In genomic region chr17:63070031-63070430, GRCh38 we compare ENCODE assay signal across 31 cellular contexts.
"Had no signal": no experiment of that assay in that cellular context is flagged by ENCODE, and none has a peak within 500 bp of the region (broad histone marks: within the 10 kb centered on the region; RNA-seq: fewer than 3 reads in every experiment).

No MANE protein-coding gene starts in this region.

- H3K27ac ChIP-seq: brain microvascular endothelial cell, esophagus muscularis mucosa, gastrocnemius medialis, hepatocyte, pancreas, prostate gland, sigmoid colon, stomach, tibial artery, WERI-Rb-1 had no signal

- H3K79me2 ChIP-seq: hepatocyte had no signal

- H2AFZ ChIP-seq: hepatocyte had no signal

- FAIRE-seq: astrocyte, pancreas, TTC549 had no signal

- H3K4me1 ChIP-seq: esophagus muscularis mucosa, gastrocnemius medialis, pancreas, prostate gland, sigmoid colon, stomach, tibial artery had no signal

- H3K4me2 ChIP-seq: hepatocyte, smooth muscle cell had no signal

- DNase-seq: activated CD4-positive, alpha-beta T cell treated with anti-CD3 and anti-CD28 coated beads for 48 hours; activated CD4-positive, alpha-beta T cell treated with anti-CD3 and anti-CD28 coated beads, Interleukin-2, amount 50 U/mL, for 48 hours; activated CD8-positive, alpha-beta memory T cell treated with anti-CD3 and anti-CD28 coated beads for 24 hours; activated effector memory CD4-positive, alpha-beta T cell treated with anti-CD3 and anti-CD28 coated beads, Interleukin-2, amount 50 U/mL, for 16 hours; activated naive CD4-positive, alpha-beta T cell treated with anti-CD3 and anti-CD28 coated beads, Interleukin-2, amount 10 ng/mL, durations not matched to agents 7 days and 5 days; activated naive CD8-positive, alpha-beta T cell treated with anti-CD3 and anti-CD28 coated beads, Interleukin-2, amount 10 ng/mL, durations not matched to agents 7 days and 5 days; activated T-cell treated with anti-CD3 and anti-CD28 coated beads, Interleukin-2, amount 50 U/mL, for 1 hour; amniotic stem cell; brain microvascular endothelial cell; caudate nucleus; effector CD4-positive, alpha-beta T cell; gastrocnemius medialis; glutamatergic neuron; naive B cell; nephron progenitor cell; nucleus accumbens; pancreas; retina; sigmoid colon; stimulated activated CD4-positive, alpha-beta T cell treated with anti-CD3 and anti-CD28 coated beads, Interleukin-1b, Interleukin-23, amount 100 ng/mL, for 48 hours; stimulated activated CD4-positive, alpha-beta T cell treated with anti-CD3 and anti-CD28 coated beads, Interleukin-4, amount 100 ng/mL, for 4 hours; stimulated activated CD8-positive, alpha-beta memory T cell treated with anti-CD3 and anti-CD28 coated beads, Interleukin-4, amount 100 ng/mL, for 48 hours; stomach; tibial artery; WERI-Rb-1 had no signal

- H3K4me3 ChIP-seq: esophagus muscularis mucosa, gastrocnemius medialis, hepatocyte, pancreas, prostate gland, sigmoid colon, smooth muscle cell, stomach, tibial artery had no signal

- H3K27me3 ChIP-seq: brain microvascular endothelial cell, esophagus muscularis mucosa, gastrocnemius medialis, hepatocyte, pancreas, sigmoid colon, stomach, tibial artery had no signal

- H3K36me3 ChIP-seq: brain microvascular endothelial cell, esophagus muscularis mucosa, gastrocnemius medialis, pancreas, prostate gland, sigmoid colon, stomach, tibial artery, WERI-Rb-1 had no signal

- H3K9me3 ChIP-seq: esophagus muscularis mucosa, gastrocnemius medialis, pancreas, prostate gland, sigmoid colon, stomach, tibial artery had no signal
